ENCODE assay signal across 8 cellular contexts in genomic region chr12:124392991-124393790, GRCh38.
DNase-seq lines count a peak whose midpoint lies in the region; ATAC-seq lines count a peak whose summit lies in the region.

No MANE protein-coding gene starts in this region.

- no peaks in the 10 kb centered on the region for H3K9me3 Mint-ChIP-seq in immature natural killer cell

- peaks cover 41 to 43% of the 10 kb centered on the region in 2 donors for H3K4me1 Mint-ChIP-seq in immature natural killer cell

- peak; percentile 56 for DNase-seq in CD1c-positive myeloid dendritic cell (ENCODE audit: extremely low spot score)
- DNase-seq in NCI-H446 treated with DMSO at 0.1 percent for 48 hours (lab: John Stamatoyannopoulos, UW): peak; percentile 51
- DNase-seq in epithelial cell of prostate (ENCODE audit: low read depth, low spot score): no peak
- peak; percentile 94 for DNase-seq in myocyte (ENCODE audit: low read depth)
- no peak for DNase-seq in T-helper 9 cell
- no peak for DNase-seq in immature natural killer cell
- no peak for DNase-seq in central memory CD4-positive, alpha-beta T cell

- H3K27ac Mint-ChIP-seq in immature natural killer cell: no peak overlapping the region

- H3K27me3 Mint-ChIP-seq in immature natural killer cell (ENCODE audit: low read depth in 3 of 3): peaks cover 6 to 16% (median 8%) of the 10 kb centered on the region in 3 donors

- peak overlapping the region; percentile 88 for H3K27ac ChIP-seq in epithelial cell of prostate

- H3K36me3 Mint-ChIP-seq in immature natural killer cell: peaks cover 6 to 13% (median 11%) of the 10 kb centered on the region in 3 donors

- H3K4me3 Mint-ChIP-seq in immature natural killer cell: peak overlapping the region in 2 of 5 donors; percentile 6 to 39

- ATAC-seq in GM19324 (IDR thresholded peaks at IDR 0.05; ENCODE audit: low FRiP score, unreplicated experiment): no peak

Comparison
In these comparisons a context has a peak if more than half of its experiments do, and no peak if none do; other contexts are left out.
1. DNase-seq: peak in CD1c-positive myeloid dendritic cell (single experiment), NCI-H446 treated with DMSO at 0.1 percent for 48 hours (single experiment) and myocyte (single experiment); none in epithelial cell of prostate (single experiment), T-helper 9 cell (single experiment), immature natural killer cell (0 of 3) and central memory CD4-positive, alpha-beta T cell (single experiment).